In genomic region chr1:902802-903201, GRCh38 we compare ENCODE assay signal across 20 cellular contexts.
"Had no signal": no experiment of that assay in that cellular context is flagged by ENCODE, and none has a peak within 500 bp of the region (broad histone marks: within the 10 kb centered on the region; RNA-seq: fewer than 3 reads in every experiment).

No MANE protein-coding gene starts in this region.

- FAIRE-seq: islet of Langerhans, pancreas had no signal

- H3K36me3 ChIP-seq: brain microvascular endothelial cell, esophagus muscularis mucosa, pancreas, stomach, thyroid gland, uterus had no signal

- H3K27me3 ChIP-seq: brain microvascular endothelial cell, pancreas, thyroid gland, uterus had no signal

- H3K4me1 ChIP-seq: pancreas, uterus had no signal

- H3K9me3 ChIP-seq: esophagus muscularis mucosa, pancreas, stomach, thyroid gland, uterus had no signal

- DNase-seq: activated CD4-positive, alpha-beta T cell treated with anti-CD3 and anti-CD28 coated beads for 4 hours; activated CD8-positive, alpha-beta memory T cell treated with anti-CD3 and anti-CD28 coated beads for 24 hours; activated gamma-delta T cell; amygdala; brain microvascular endothelial cell; cerebellar nuclear complex; foreskin fibroblast; mesenchymal stem cell; stimulated activated CD4-positive, alpha-beta T cell treated with anti-CD3 and anti-CD28 coated beads, Interleukin-15, amount 100 ng/mL, for 24 hours; stimulated activated CD4-positive, alpha-beta T cell treated with anti-CD3 and anti-CD28 coated beads, Interleukin-4, amount 100 ng/mL, for 4 hours; stomach; T1000; thyroid gland; uterus had no signal

- H3K4me3 ChIP-seq: esophagus muscularis mucosa, pancreas, stomach, thyroid gland, uterus had no signal

- H3K27ac Mint-ChIP-seq: activated naive CD8-positive, alpha-beta T cell had no signal

- ATAC-seq: left lobe of liver, pancreas had no signal

- H3K27ac ChIP-seq: brain microvascular endothelial cell, esophagus muscularis mucosa, pancreas, stomach, thyroid gland, uterus, VCaP had no signal
